ENCODE assay signal across 9 cellular contexts in genomic region chr12:123140675-123141614, GRCh38. TPM values are rescaled to one million over a fixed set of nuclear protein-coding genes. Genes with fewer than 3 reads are reported as not detected.
DNase-seq lines count a peak whose midpoint lies in the region; ATAC-seq, FAIRE-seq and TF ChIP-seq lines count a peak whose summit lies in the region.
"Had no signal": no experiment of that assay in that cellular context is flagged by ENCODE, and none has a peak within 500 bp of the region (broad histone marks: within the 10 kb centered on the region; RNA-seq: fewer than 3 reads in every experiment).

No MANE protein-coding gene starts in this region.

- no peak for TF ChIP-seq CTCF in mucosa of descending colon (IDR thresholded peaks at IDR 0.05)
- TF ChIP-seq CTCF in D721Med (IDR thresholded peaks at IDR 0.05; ENCODE audit: insufficient read depth, missing control alignments) = no peak

- DNase-seq in NCI-H69 (lab: John Stamatoyannopoulos, UW) = peak; percentile 25
- DNase-seq in mucosa of descending colon = peak in 2 of 3 donors; percentile 36 to 48
- DNase-seq in DMS79 treated with DMSO at 0.1 percent for 48 hours (lab: John Stamatoyannopoulos, UW) = no peak
- no peak for DNase-seq in RCC 7860 (ENCODE audit: low spot score)
- no peak for DNase-seq in D721Med (ENCODE audit: insufficient read length, low spot score)
- no peak for DNase-seq in NCI-H2107 treated with DMSO at 0.1 percent for 48 hours (lab: John Stamatoyannopoulos, UW; ENCODE audit: unreplicated experiment)

- H3K9me3 ChIP-seq in duodenal mucosa (ENCODE audit: control insufficient read depth in 1 of 2, low read length in 2 of 2) (no peaks in the 10 kb centered on the region), mucosa of descending colon (no peaks in the 10 kb centered on the region), subcutaneous abdominal adipose tissue (ENCODE audit: control insufficient read depth in 5 of 5, low read length in 5 of 5) (no peaks in the 10 kb centered on the region)

- no peak for FAIRE-seq in RCC 7860 (lab: Jason Lieb, UNC)
- FAIRE-seq in D721Med (lab: Jason Lieb, UNC) = no peak

- H3K4me3 ChIP-seq in duodenal mucosa (ENCODE audit: low read depth in 1 of 2, low read length in 2 of 2) (peak overlapping the region; percentile 8 to 17), mucosa of descending colon (no peak overlapping the region), subcutaneous abdominal adipose tissue (ENCODE audit: low read depth in 1 of 5, low read length in 5 of 5) (peak overlapping the region in 1 of 5 donors; percentile 7)

- intact Hi-C loops in mucosa of descending colon (cut with DNase I, micrococcal nuclease) = loop anchor here in 1 of 2 donors (10.0 kb wide), 1 partner anchor 156 kb away; the partner anchor contains the start of gene ARL6IP4

- H3K27ac ChIP-seq in duodenal mucosa (ENCODE audit: low read depth, low read length) (peak overlapping the region; percentile 76), subcutaneous abdominal adipose tissue (ENCODE audit: low read depth, low read length) (peak overlapping the region; percentile 55)
- H3K27ac ChIP-seq: epithelial cell of prostate had no signal

- H3K27me3 ChIP-seq in duodenal mucosa (ENCODE audit: control insufficient read depth in 1 of 2, insufficient read depth in 2 of 2, low read length in 2 of 2) (no peaks in the 10 kb centered on the region), subcutaneous abdominal adipose tissue (ENCODE audit: control insufficient read depth in 5 of 5, insufficient read depth in 4 of 5, low read length in 5 of 5) (no peaks in the 10 kb centered on the region)

- ATAC-seq in mucosa of descending colon = peak; percentile 22

- H3K36me3 ChIP-seq in duodenal mucosa (ENCODE audit: control insufficient read depth in 1 of 2, insufficient read depth in 2 of 2, low read length in 2 of 2) (no peaks in the 10 kb centered on the region), mucosa of descending colon (ENCODE audit: low read depth) (no peaks in the 10 kb centered on the region), subcutaneous abdominal adipose tissue (ENCODE audit: control insufficient read depth in 5 of 5, insufficient read depth in 5 of 5, low read length in 5 of 5) (no peaks in the 10 kb centered on the region)

- peaks cover 34 to 40% of the 10 kb centered on the region in 2 donors for H3K4me1 ChIP-seq in duodenal mucosa (ENCODE audit: control insufficient read depth in 1 of 2, insufficient read depth in 2 of 2, low read length in 2 of 2)
- peaks cover 46% of the 10 kb centered on the region for H3K4me1 ChIP-seq in mucosa of descending colon (ENCODE audit: low read depth)
- peaks cover 12 to 40% (median 37%) of the 10 kb centered on the region in 5 donors for H3K4me1 ChIP-seq in subcutaneous abdominal adipose tissue (ENCODE audit: control insufficient read depth in 5 of 5, insufficient read depth in 5 of 5, low read length in 5 of 5)

- H3K9ac ChIP-seq in duodenal mucosa (ENCODE audit: low read depth in 1 of 2, low read length in 2 of 2) = peak overlapping the region; percentile 2 to 50
- peak overlapping the region in 2 of 5 donors; percentile 26 to 54 for H3K9ac ChIP-seq in subcutaneous abdominal adipose tissue (ENCODE audit: low read length in 5 of 5)

RNA-seq across cellular contexts. Expression of gene PITPNM2, which starts 9.9 kb away (rescaled TPM):
- 10 to 100 TPM; 16.7 to 22.7 (median 20.8) TPM for total RNA-seq in mucosa of descending colon

Comparison
In these comparisons a context has a peak if more than half of its experiments do, and no peak if none do; other contexts are left out.
1. DNase-seq: peak in NCI-H69 (single experiment) and mucosa of descending colon (2 of 3); none in DMS79 treated with DMSO at 0.1 percent for 48 hours (single experiment), RCC 7860 (single experiment), D721Med (single experiment) and NCI-H2107 treated with DMSO at 0.1 percent for 48 hours (single experiment).